Comparison of ENCODE assay signal across 21 cellular contexts in the genomic region with DNA sequence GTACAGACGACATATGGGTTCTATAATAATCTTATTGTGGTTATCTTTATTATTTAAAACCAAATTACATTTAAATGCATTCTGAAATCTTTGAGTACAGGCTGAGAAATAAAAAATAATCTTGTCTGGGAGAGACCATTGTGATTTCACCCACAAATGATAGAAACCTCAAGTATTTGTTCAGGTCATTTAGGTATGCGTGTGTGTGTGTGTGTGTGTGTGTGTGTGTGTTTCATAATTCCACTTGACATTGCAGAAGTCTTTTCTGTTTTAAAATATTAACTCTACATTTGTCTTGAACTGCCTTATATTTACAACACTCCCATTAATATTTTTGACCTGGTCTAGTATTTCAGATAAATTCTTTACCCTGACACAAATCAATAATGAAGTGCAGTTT.
"Had no signal": no experiment of that assay in that cellular context is flagged by ENCODE, and none has a peak within 500 bp of the region (broad histone marks: within the 10 kb centered on the region; RNA-seq: fewer than 3 reads in every experiment).

No MANE protein-coding gene starts in this region.

- H3K27ac ChIP-seq: adrenal gland, brain microvascular endothelial cell, epithelial cell of prostate, gastrocnemius medialis, heart right ventricle, left ventricle myocardium inferior, right lobe of liver, suprapubic skin had no signal

- H3K4me3 Mint-ChIP-seq: activated B cell treated with CpG ODN at 0.5 μM for 24 hours; activated CD8-positive, alpha-beta T cell treated with anti-CD3 and anti-CD28 coated beads for 36 hours; activated naive CD4-positive, alpha-beta T cell treated with anti-CD3 and anti-CD28 coated beads, Interleukin-2, amount 50 U/mL, for 24 hours; activated T-cell treated with anti-CD3 and anti-CD28 coated beads, Interleukin-2, amount 50 U/mL, for 4 hours; memory B cell; natural killer cell treated with Interleukin-12 subunit alpha and Interleukin-12 subunit beta and Interleukin-15 and Interleukin-18, amount 100 ng/mL, for 72 hours had no signal

- H3K4me1 Mint-ChIP-seq: activated B cell treated with CpG ODN at 0.5 μM for 24 hours; activated naive CD4-positive, alpha-beta T cell treated with anti-CD3 and anti-CD28 coated beads, Interleukin-2, amount 50 U/mL, for 24 hours; memory B cell had no signal

- DNase-seq: activated B cell treated with CpG ODN at 0.5 μM for 24 hours; activated CD4-positive, alpha-beta T cell treated with anti-CD3 and anti-CD28 coated beads for 48 hours; activated CD8-positive, alpha-beta T cell treated with anti-CD3 and anti-CD28 coated beads for 36 hours; activated effector memory CD4-positive, alpha-beta T cell treated with Interleukin-2 at 50 U/mL for 16 hours; activated T-cell treated with anti-CD3 and anti-CD28 coated beads, Interleukin-2, amount 50 U/mL, for 4 hours; adrenal gland; brain microvascular endothelial cell; cerebellar nuclear complex; dermis blood vessel endothelial cell; gastrocnemius medialis; heart right ventricle; left ventricle myocardium inferior; right lobe of liver; stimulated activated naive CD8-positive, alpha-beta T cell treated with anti-CD3 and anti-CD28 coated beads, Interleukin-15, Interleukin-2, amounts not matched to agents 100 U/mL and 50 U/mL, for 24 hours; T-helper 2 cell; upper lobe of left lung had no signal

- H3K9me3 ChIP-seq: adrenal gland, gastrocnemius medialis, heart right ventricle, left ventricle myocardium inferior, right lobe of liver, suprapubic skin, upper lobe of left lung had no signal

- H3K27ac Mint-ChIP-seq: activated B cell treated with CpG ODN at 0.5 μM for 24 hours; activated CD8-positive, alpha-beta T cell treated with anti-CD3 and anti-CD28 coated beads for 36 hours; activated naive CD4-positive, alpha-beta T cell treated with anti-CD3 and anti-CD28 coated beads, Interleukin-2, amount 50 U/mL, for 24 hours; memory B cell; natural killer cell treated with Interleukin-12 subunit alpha and Interleukin-12 subunit beta and Interleukin-15 and Interleukin-18, amount 100 ng/mL, for 72 hours had no signal

- H3K27me3 ChIP-seq: adrenal gland, brain microvascular endothelial cell, gastrocnemius medialis, heart right ventricle, right lobe of liver, suprapubic skin, upper lobe of left lung had no signal

- H3K27me3 Mint-ChIP-seq: activated B cell treated with CpG ODN at 0.5 μM for 24 hours; activated CD8-positive, alpha-beta T cell treated with anti-CD3 and anti-CD28 coated beads for 36 hours; activated naive CD4-positive, alpha-beta T cell treated with anti-CD3 and anti-CD28 coated beads, Interleukin-2, amount 50 U/mL, for 24 hours; memory B cell; natural killer cell treated with Interleukin-12 subunit alpha and Interleukin-12 subunit beta and Interleukin-15 and Interleukin-18, amount 100 ng/mL, for 72 hours had no signal

- H3K4me1 ChIP-seq: adrenal gland, gastrocnemius medialis, heart right ventricle, left ventricle myocardium inferior, suprapubic skin had no signal

- H3K36me3 ChIP-seq: adrenal gland, brain microvascular endothelial cell, gastrocnemius medialis, heart right ventricle, left ventricle myocardium inferior, right lobe of liver, suprapubic skin, upper lobe of left lung had no signal

- H3K4me3 ChIP-seq: adrenal gland, gastrocnemius medialis, heart right ventricle, left ventricle myocardium inferior, right lobe of liver, suprapubic skin, upper lobe of left lung had no signal

- H3K36me3 Mint-ChIP-seq: activated naive CD4-positive, alpha-beta T cell treated with anti-CD3 and anti-CD28 coated beads, Interleukin-2, amount 50 U/mL, for 24 hours; memory B cell; natural killer cell treated with Interleukin-12 subunit alpha and Interleukin-12 subunit beta and Interleukin-15 and Interleukin-18, amount 100 ng/mL, for 72 hours had no signal

- H3K9me3 Mint-ChIP-seq: activated B cell treated with CpG ODN at 0.5 μM for 24 hours; activated CD8-positive, alpha-beta T cell treated with anti-CD3 and anti-CD28 coated beads for 36 hours; activated naive CD4-positive, alpha-beta T cell treated with anti-CD3 and anti-CD28 coated beads, Interleukin-2, amount 50 U/mL, for 24 hours; memory B cell; natural killer cell treated with Interleukin-12 subunit alpha and Interleukin-12 subunit beta and Interleukin-15 and Interleukin-18, amount 100 ng/mL, for 72 hours had no signal

- ATAC-seq: activated CD8-positive, alpha-beta T cell treated with anti-CD3 and anti-CD28 coated beads for 36 hours; activated T-cell treated with anti-CD3 and anti-CD28 coated beads, Interleukin-2, amount 50 U/mL, for 4 hours; gastrocnemius medialis; heart right ventricle; natural killer cell treated with Interleukin-12 subunit alpha and Interleukin-12 subunit beta and Interleukin-15 and Interleukin-18, amount 100 ng/mL, for 72 hours; stimulated activated naive CD8-positive, alpha-beta T cell treated with anti-CD3 and anti-CD28 coated beads, Interleukin-15, Interleukin-2, amounts not matched to agents 100 U/mL and 50 U/mL, for 24 hours had no signal
